ENCODE assay signal across 23 cellular contexts in genomic region chr1:31661856-31662255, GRCh38. TPM values are rescaled to one million over a fixed set of nuclear protein-coding genes. Genes with fewer than 3 reads are reported as not detected.
"Had no signal": no experiment of that assay in that cellular context is flagged by ENCODE, and none has a peak within 500 bp of the region (broad histone marks: within the 10 kb centered on the region; RNA-seq: fewer than 3 reads in every experiment).

No MANE protein-coding gene starts in this region.

- H3K27ac ChIP-seq: epithelial cell of prostate, esophagus muscularis mucosa, foreskin keratinocyte, hepatocyte, pancreas, upper lobe of right lung had no signal

- H3K27me3 ChIP-seq: esophagus muscularis mucosa, foreskin keratinocyte, hepatocyte, pancreas, suprapubic skin, thyroid gland, upper lobe of right lung had no signal

- H3K4me3 Mint-ChIP-seq: central memory CD8-positive, alpha-beta T cell; naive thymus-derived CD4-positive, alpha-beta T cell; neural crest cell; stimulated activated effector memory CD8-positive, alpha-beta T cell treated with anti-CD3 and anti-CD28 coated beads, Interleukin-12 subunit alpha, Interleukin-12 subunit beta, amount 100 ng/mL, for 72 hours had no signal

- H3K79me2 ChIP-seq: hepatocyte had no signal

- H3K4me1 ChIP-seq: pancreas, upper lobe of right lung had no signal

- H3K9me3 ChIP-seq: esophagus muscularis mucosa, pancreas, suprapubic skin, thyroid gland, upper lobe of right lung had no signal

- H3K27ac Mint-ChIP-seq: naive thymus-derived CD4-positive, alpha-beta T cell; progenitor cell of endocrine pancreas; stimulated activated effector memory CD8-positive, alpha-beta T cell treated with anti-CD3 and anti-CD28 coated beads, Interleukin-12 subunit alpha, Interleukin-12 subunit beta, amount 100 ng/mL, for 72 hours had no signal

- H3K4me3 ChIP-seq: esophagus muscularis mucosa, hepatocyte, pancreas, suprapubic skin, thyroid gland, upper lobe of right lung had no signal

- DNase-seq: effector memory CD4-positive, alpha-beta T cell; foreskin keratinocyte; head of caudate nucleus; naive thymus-derived CD4-positive, alpha-beta T cell; nucleus accumbens; right cardiac atrium; stimulated activated CD4-positive, alpha-beta T cell treated with anti-CD3 and anti-CD28 coated beads, Interleukin-4, amount 100 ng/mL, for 1 hour; stimulated activated CD8-positive, alpha-beta memory T cell treated with anti-CD3 and anti-CD28 coated beads, Interleukin-4, amount 100 ng/mL, for 48 hours; stimulated activated naive CD8-positive, alpha-beta T cell treated with anti-CD3 and anti-CD28 coated beads, Interleukin-15, Interleukin-2, amounts not matched to agents 100 U/mL and 50 U/mL, for 24 hours; thyroid gland; upper lobe of right lung had no signal

- H3K4me2 ChIP-seq: hepatocyte had no signal

- H3K36me3 ChIP-seq: pancreas, upper lobe of right lung had no signal

- H3K4me1 Mint-ChIP-seq: central memory CD8-positive, alpha-beta T cell; neural crest cell; stimulated activated effector memory CD8-positive, alpha-beta T cell treated with anti-CD3 and anti-CD28 coated beads, Interleukin-12 subunit alpha, Interleukin-12 subunit beta, amount 100 ng/mL, for 72 hours had no signal

- H3K9me3 Mint-ChIP-seq: central memory CD8-positive, alpha-beta T cell; neural crest cell; stimulated activated effector memory CD8-positive, alpha-beta T cell treated with anti-CD3 and anti-CD28 coated beads, Interleukin-12 subunit alpha, Interleukin-12 subunit beta, amount 100 ng/mL, for 72 hours had no signal

- ATAC-seq: foreskin keratinocyte; naive thymus-derived CD4-positive, alpha-beta T cell; pancreas; right cardiac atrium; stimulated activated effector memory CD8-positive, alpha-beta T cell treated with anti-CD3 and anti-CD28 coated beads, Interleukin-12 subunit alpha, Interleukin-12 subunit beta, amount 100 ng/mL, for 72 hours; stimulated activated naive CD8-positive, alpha-beta T cell treated with anti-CD3 and anti-CD28 coated beads, Interleukin-15, Interleukin-2, amounts not matched to agents 100 U/mL and 50 U/mL, for 24 hours; upper lobe of right lung had no signal

- H2AFZ ChIP-seq: hepatocyte had no signal

- H3K36me3 Mint-ChIP-seq: naive thymus-derived CD4-positive, alpha-beta T cell; stimulated activated effector memory CD8-positive, alpha-beta T cell treated with anti-CD3 and anti-CD28 coated beads, Interleukin-12 subunit alpha, Interleukin-12 subunit beta, amount 100 ng/mL, for 72 hours had no signal

RNA-seq across cellular contexts. Expression of gene HCRTR1, which starts 44.4 kb away (rescaled TPM):
- total RNA-seq: foreskin keratinocyte; hepatocyte; kidney epithelial cell; liver; mononuclear cell; naive thymus-derived CD4-positive, alpha-beta T cell; neural crest cell; progenitor cell of endocrine pancreas; suprapubic skin; upper lobe of right lung had no signal
- polyA plus RNA-seq: foreskin keratinocyte; hepatocyte; naive thymus-derived CD4-positive, alpha-beta T cell had no signal
